ENCODE assay signal across 13 cellular contexts in genomic region chr9:129259373-129259772, GRCh38.
DNase-seq lines count a peak whose midpoint lies in the region; ATAC-seq and TF ChIP-seq lines count a peak whose summit lies in the region.
"Had no signal": no experiment of that assay in that cellular context is flagged by ENCODE, and none has a peak within 500 bp of the region (broad histone marks: within the 10 kb centered on the region; RNA-seq: fewer than 3 reads in every experiment).

No MANE protein-coding gene starts in this region.

- H3K23me2 ChIP-seq in H9 (ENCODE audit: insufficient read length, low read depth, low read length, poor library complexity, severe bottlenecking), result no peaks in the 10 kb centered on the region

- H2BK20ac ChIP-seq in H9 (ENCODE audit: low read depth, low read length, poor library complexity, severe bottlenecking), result no peak overlapping the region

- no peaks in the 10 kb centered on the region for H3K79me1 ChIP-seq in H9 (ENCODE audit: insufficient read depth, low read depth, low read length, poor library complexity, severe bottlenecking)

- POLR2A ChIA-PET in MCF 10A (lab: Yijun Ruan, JAX), result interaction anchor here (0.7 to 1.8 kb wide), 3 partner anchors 17 to 157 kb away, joined by 3 to 5 read pairs (median 3); partner anchors contain the start of gene IER5L

- no peak overlapping the region for H2BK15ac ChIP-seq in H9 (ENCODE audit: low read depth, low read length)

- H3K4me3 Mint-ChIP-seq in T-helper 1 cell treated with Interleukin-12 subunit alpha and Interleukin-12 subunit beta and Interleukin-4 antibody, amounts not matched to agents 30 μg/mL and 1 μg/mL, for 36 hours, result peak overlapping the region; percentile 67
- H3K4me3 Mint-ChIP-seq in H9 (peak overlapping the region in 1 of 2 experiments; percentile 72; a peak in 3 of 5 replicates), MCF 10A (ENCODE audit: unreplicated experiment) (peak overlapping the region; percentile 57)
- H3K4me3 Mint-ChIP-seq in natural killer cell treated with Interleukin-12 subunit alpha and Interleukin-12 subunit beta and Interleukin-15 and Interleukin-18, amount 100 ng/mL, for 72 hours, result peak overlapping the region; percentile 74

- H3K4me1 ChIP-seq in H9 (ENCODE audit: insufficient read depth, low read length), result no peaks in the 10 kb centered on the region; the same call in 1 of the 2 replicates

- peaks cover 15% of the 10 kb centered on the region; the same call in 1 of the 2 replicates for H3K27me3 ChIP-seq in H9 (ENCODE audit: insufficient read depth, low read length)

- no peak overlapping the region for H3K18ac ChIP-seq in H9 (ENCODE audit: insufficient read length, low read depth, low read length)

- intact Hi-C loops in MCF 10A (cut with micrococcal nuclease), result no loop called here

- H3K27me3 Mint-ChIP-seq in T-helper 1 cell treated with Interleukin-12 subunit alpha and Interleukin-12 subunit beta and Interleukin-4 antibody, amounts not matched to agents 30 μg/mL and 1 μg/mL, for 36 hours (ENCODE audit: low read depth), result peaks cover 40% of the 10 kb centered on the region
- H3K27me3 Mint-ChIP-seq in H9 (ENCODE audit: low read depth), result peaks cover 74% of the 10 kb centered on the region
- no peaks in the 10 kb centered on the region for H3K27me3 Mint-ChIP-seq in MCF 10A (ENCODE audit: insufficient read depth, unreplicated experiment)
- peaks cover 33 to 42% of the 10 kb centered on the region in 2 donors for H3K27me3 Mint-ChIP-seq in natural killer cell treated with Interleukin-12 subunit alpha and Interleukin-12 subunit beta and Interleukin-15 and Interleukin-18, amount 100 ng/mL, for 72 hours

- no peak overlapping the region for H2AFZ ChIP-seq in H9 (ENCODE audit: low read length)

- no peaks in the 10 kb centered on the region for H3K79me2 ChIP-seq in H9 (ENCODE audit: insufficient read depth, low read length)

- H4K8ac ChIP-seq in H9 (replicated peaks; ENCODE audit: insufficient read length, low read depth, low read length), result no peak overlapping the region

- no peak overlapping the region for H3K9ac ChIP-seq in H9 (ENCODE audit: extremely low read depth, insufficient read length, low read length)

- H3K4me2 ChIP-seq in H9 (ENCODE audit: insufficient read depth, insufficient read length, low read length), result peak overlapping the region; percentile 66

- WGBS in H9 (ENCODE audit: extremely low coverage, insufficient read length, low lambda C conversion rate), result no CpG with 5 or more reads among the region's 7 CpGs

- no peak overlapping the region for H3K23ac ChIP-seq in H9 (ENCODE audit: insufficient read length, low read depth, low read length)

- no peak for ATAC-seq in natural killer cell treated with Interleukin-12 subunit alpha and Interleukin-12 subunit beta and Interleukin-15 and Interleukin-18, amount 100 ng/mL, for 72 hours
- ATAC-seq: HepG2 had no signal

- DNase-seq in T-helper 1 cell (no peak), H9 (no peak), MCF 10A (ENCODE audit: unreplicated experiment) (no peak), ecto neural progenitor cell (ENCODE audit: low spot score) (no peak)
- no peak for DNase-seq in natural killer cell treated with Interleukin-12 subunit alpha and Interleukin-12 subunit beta and Interleukin-15 and Interleukin-18, amount 100 ng/mL, for 72 hours (ENCODE audit: low spot score)
- DNase-seq in stimulated activated CD4-positive, alpha-beta T cell treated with anti-CD3 and anti-CD28 coated beads, Interleukin-15, amount 100 ng/mL, for 24 hours, result no peak
- DNase-seq in stimulated activated naive CD4-positive, alpha-beta T cell treated with Interleukin-2 at 50 U/mL for 16 hours (lab: John Stamatoyannopoulos, UW), result no peak
- DNase-seq: 8988T, NCI-H1436, NCI-H524 treated with DMSO at 0.1 percent for 48 hours, transverse colon had no signal

- H3T11ph ChIP-seq in H9 (ENCODE audit: low read length), result no peak overlapping the region

- CTCF ChIA-PET in MCF 10A (lab: Yijun Ruan, JAX), result no interaction called here

- H3K56ac ChIP-seq in H9 (ENCODE audit: insufficient read length, low read depth, low read length), result no peak overlapping the region

- no peak overlapping the region for H2AK5ac ChIP-seq in H9 (ENCODE audit: insufficient read length, low read length)

- H4K91ac ChIP-seq in H9 (ENCODE audit: insufficient read length, low read depth, low read length), result no peak overlapping the region

- no peak overlapping the region for H4K5ac ChIP-seq in H9 (ENCODE audit: insufficient read length, low read depth, low read length)

- H3K27ac ChIP-seq in H9 (ENCODE audit: insufficient read length, low read depth, low read length), result no peak overlapping the region
- H3K27ac ChIP-seq: transverse colon had no signal

- no peak overlapping the region for H2BK120ac ChIP-seq in H9 (ENCODE audit: low read depth, low read length, poor library complexity, severe bottlenecking)

- no peak overlapping the region for H3K4ac ChIP-seq in H9 (ENCODE audit: low read depth, low read length)

- no peaks in the 10 kb centered on the region for H3K9me3 ChIP-seq in H9 (ENCODE audit: control insufficient read depth, low read depth, low read length)
- H3K9me3 ChIP-seq: transverse colon had no signal

- no peak overlapping the region for H2BK12ac ChIP-seq in H9 (ENCODE audit: insufficient read length, low read depth, low read length)

- no peak overlapping the region for H2BK5ac ChIP-seq in H9 (ENCODE audit: insufficient read length, low read length)

- no peaks in the 10 kb centered on the region for H3K36me3 Mint-ChIP-seq in T-helper 1 cell treated with Interleukin-12 subunit alpha and Interleukin-12 subunit beta and Interleukin-4 antibody, amounts not matched to agents 30 μg/mL and 1 μg/mL, for 36 hours (ENCODE audit: low read depth)
- H3K36me3 Mint-ChIP-seq in H9 (ENCODE audit: insufficient read depth in 1 of 3, low read depth in 3 of 3) (no peaks in the 10 kb centered on the region; a peak in 1 of 7 replicates), MCF 10A (ENCODE audit: insufficient read depth, unreplicated experiment) (no peaks in the 10 kb centered on the region)
- no peaks in the 10 kb centered on the region for H3K36me3 Mint-ChIP-seq in natural killer cell treated with Interleukin-12 subunit alpha and Interleukin-12 subunit beta and Interleukin-15 and Interleukin-18, amount 100 ng/mL, for 72 hours

- TF ChIP-seq CTCF in H9 (conservative IDR thresholded peaks at IDR 0.05) (no peak), MCF 10A (IDR thresholded peaks at IDR 0.05; ENCODE audit: unreplicated experiment) (no peak)

- H3K9me3 Mint-ChIP-seq in T-helper 1 cell treated with Interleukin-12 subunit alpha and Interleukin-12 subunit beta and Interleukin-4 antibody, amounts not matched to agents 30 μg/mL and 1 μg/mL, for 36 hours, result no peaks in the 10 kb centered on the region
- peaks cover 3 to 4% of the 10 kb centered on the region in 2 experiments; a peak in 3 of 5 replicates for H3K9me3 Mint-ChIP-seq in H9
- H3K9me3 Mint-ChIP-seq in MCF 10A (ENCODE audit: unreplicated experiment), result no peaks in the 10 kb centered on the region
- no peaks in the 10 kb centered on the region for H3K9me3 Mint-ChIP-seq in natural killer cell treated with Interleukin-12 subunit alpha and Interleukin-12 subunit beta and Interleukin-15 and Interleukin-18, amount 100 ng/mL, for 72 hours

- no peak overlapping the region for H3K14ac ChIP-seq in H9 (ENCODE audit: insufficient read depth, low read length)

- no peak overlapping the region for H3K27ac Mint-ChIP-seq in T-helper 1 cell treated with Interleukin-12 subunit alpha and Interleukin-12 subunit beta and Interleukin-4 antibody, amounts not matched to agents 30 μg/mL and 1 μg/mL, for 36 hours
- no peak overlapping the region for H3K27ac Mint-ChIP-seq in H9
- no peak overlapping the region for H3K27ac Mint-ChIP-seq in MCF 10A (ENCODE audit: low read depth, unreplicated experiment)
- H3K27ac Mint-ChIP-seq in natural killer cell treated with Interleukin-12 subunit alpha and Interleukin-12 subunit beta and Interleukin-15 and Interleukin-18, amount 100 ng/mL, for 72 hours, result no peak overlapping the region

- H3K4me1 Mint-ChIP-seq in T-helper 1 cell treated with Interleukin-12 subunit alpha and Interleukin-12 subunit beta and Interleukin-4 antibody, amounts not matched to agents 30 μg/mL and 1 μg/mL, for 36 hours (ENCODE audit: low read depth), result peaks cover 25% of the 10 kb centered on the region
- H3K4me1 Mint-ChIP-seq in H9 (peaks cover 17 to 44% of the 10 kb centered on the region in 2 experiments), MCF 10A (ENCODE audit: insufficient read depth, unreplicated experiment) (no peaks in the 10 kb centered on the region)
- peaks cover 12 to 16% of the 10 kb centered on the region in 2 donors for H3K4me1 Mint-ChIP-seq in natural killer cell treated with Interleukin-12 subunit alpha and Interleukin-12 subunit beta and Interleukin-15 and Interleukin-18, amount 100 ng/mL, for 72 hours (ENCODE audit: low read depth in 2 of 2)

- no TSS peak for BruUV-seq in MCF 10A (replicated peaks; lab: Mats Ljungman, UMichigan)

- H4K20me1 ChIP-seq in H9 (ENCODE audit: control insufficient read depth, insufficient read depth, insufficient read length), result no peaks in the 10 kb centered on the region
